In the genomic region with DNA sequence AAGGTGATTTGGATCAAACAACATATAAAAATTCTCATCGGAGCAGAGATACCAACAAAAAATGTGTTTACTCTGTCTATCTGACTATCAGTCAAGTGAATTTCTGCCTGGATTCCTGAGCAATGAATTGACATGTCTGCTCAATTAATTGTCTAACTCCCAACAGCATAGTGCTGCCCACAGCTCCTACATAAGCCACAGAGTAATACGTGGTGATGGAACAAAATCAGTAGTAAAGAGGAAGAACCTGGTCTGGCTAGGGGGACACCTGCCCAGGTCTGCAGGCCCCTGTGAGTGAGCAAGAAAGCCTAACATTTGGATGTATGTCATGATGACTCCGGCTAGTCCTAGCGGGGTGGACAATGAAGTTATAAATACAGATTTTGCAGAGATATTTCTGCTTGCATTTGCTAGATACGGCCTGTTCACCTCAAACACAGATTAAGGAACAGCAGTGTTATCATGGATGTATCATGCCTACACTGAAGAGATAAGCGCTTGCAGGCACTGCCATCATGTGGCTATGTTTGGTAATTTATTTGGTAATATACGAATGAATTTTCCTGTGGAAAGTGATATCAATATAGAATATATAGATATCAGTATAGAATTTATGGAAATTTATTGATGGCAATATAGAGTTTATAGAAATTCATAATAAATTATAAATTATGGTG, we compare ENCODE assay signal across 8 cellular contexts.
DNase-seq lines count a peak whose midpoint lies in the region; ATAC-seq and TF ChIP-seq lines count a peak whose summit lies in the region.

No MANE protein-coding gene starts in this region.

- ATAC-seq in HG02938 (IDR thresholded peaks at IDR 0.05; ENCODE audit: unreplicated experiment), result peak; percentile 45
- ATAC-seq in naive B cell (ENCODE audit: low read depth in 2 of 2), result peak; percentile 73 to 75
- no peak for ATAC-seq in HG02884 (IDR thresholded peaks at IDR 0.05; ENCODE audit: unreplicated experiment)

- H3K4me1 Mint-ChIP-seq in Calu3 (ENCODE audit: low read depth, unreplicated experiment) (peaks cover 7% of the 10 kb centered on the region), endothelial cell (ENCODE audit: unreplicated experiment) (no peaks in the 10 kb centered on the region), naive B cell (peaks cover 0 to 5% (median 0%) of the 10 kb centered on the region in 3 donors)

- no TSS peak for BruUV-seq in Calu3 (replicated peaks; lab: Mats Ljungman, UMichigan)

- no peak overlapping the region for H3K27ac ChIP-seq in substantia nigra (ENCODE audit: low read depth, low read length, poor library complexity, severe bottlenecking)

- intact Hi-C loops in Calu3 (cut with micrococcal nuclease; ENCODE audit: unreplicated experiment), result loop anchor here (1.0 to 2.0 kb wide), 4 partner anchors 96 to 518 kb away; no protein-coding TSS in a partner anchor

- no peak overlapping the region for H3K4me3 Mint-ChIP-seq in Calu3 (ENCODE audit: low read depth, unreplicated experiment)
- H3K4me3 Mint-ChIP-seq in endothelial cell (ENCODE audit: unreplicated experiment), result no peak overlapping the region
- no peak overlapping the region for H3K4me3 Mint-ChIP-seq in naive B cell

- peak; percentile 71 for TF ChIP-seq CTCF in Calu3 (IDR thresholded peaks at IDR 0.05; ENCODE audit: unreplicated experiment)
- TF ChIP-seq CTCF in endothelial cell (IDR thresholded peaks at IDR 0.05; ENCODE audit: unreplicated experiment), result peak; percentile 61

- no peaks in the 10 kb centered on the region for H3K27me3 Mint-ChIP-seq in Calu3 (ENCODE audit: unreplicated experiment)
- H3K27me3 Mint-ChIP-seq in endothelial cell (ENCODE audit: unreplicated experiment), result no peaks in the 10 kb centered on the region
- peaks cover 5 to 16% (median 15%) of the 10 kb centered on the region in 3 donors for H3K27me3 Mint-ChIP-seq in naive B cell

- peak; percentile 50 for DNase-seq in Calu3
- peak; percentile 52 for DNase-seq in NCI-H510A (lab: John Stamatoyannopoulos, UW)
- peak; percentile 10 to 48 for DNase-seq in activated CD4-positive, alpha-beta T cell treated with anti-CD3 and anti-CD28 coated beads, Interleukin-2, amount 50 U/mL, for 24 hours (ENCODE audit: low read depth in 1 of 2, low spot score in 1 of 2)
- peak; percentile 46 for DNase-seq in endothelial cell (ENCODE audit: low spot score)
- DNase-seq in naive B cell, result peak; percentile 42
- peak in 26 of 49 donors; percentile 1 to 40 (median 12) for DNase-seq in substantia nigra (lab: John Stamatoyannopoulos, UW)

- H3K27ac Mint-ChIP-seq in Calu3 (ENCODE audit: unreplicated experiment) (no peak overlapping the region), endothelial cell (ENCODE audit: unreplicated experiment) (no peak overlapping the region), naive B cell (no peak overlapping the region)

- H3K36me3 Mint-ChIP-seq in Calu3 (ENCODE audit: insufficient read depth, unreplicated experiment) (no peaks in the 10 kb centered on the region), endothelial cell (ENCODE audit: low read depth, unreplicated experiment) (no peaks in the 10 kb centered on the region), naive B cell (no peaks in the 10 kb centered on the region)

- CTCF ChIA-PET in Calu3 (lab: Charles Lee), result interaction anchor here (1.3 kb wide), 1 partner anchor 10 kb away, joined by 3 read pairs; no protein-coding TSS in a partner anchor

- H3K9me3 Mint-ChIP-seq in Calu3 (ENCODE audit: low read depth, unreplicated experiment) (no peaks in the 10 kb centered on the region), endothelial cell (ENCODE audit: unreplicated experiment) (no peaks in the 10 kb centered on the region), naive B cell (no peaks in the 10 kb centered on the region)
